ENCODE assay signal across 11 cellular contexts in genomic region chr10:93126484-93127052, GRCh38. TPM values are rescaled to one million over a fixed set of nuclear protein-coding genes. Genes with fewer than 3 reads are reported as not detected.
A peak's percentile ranks its signal among the peaks of the same experiment; 100 is the strongest.
DNase-seq lines count a peak whose midpoint lies in the region; ATAC-seq and TF ChIP-seq lines count a peak whose summit lies in the region.
"Had no signal": no experiment of that assay in that cellular context is flagged by ENCODE, and none has a peak within 500 bp of the region (broad histone marks: within the 10 kb centered on the region; RNA-seq: fewer than 3 reads in every experiment).

No MANE protein-coding gene starts in this region.

- H3K27me3 ChIP-seq in KMS-11 (ENCODE audit: insufficient read depth, low read depth) = no peaks in the 10 kb centered on the region
- no peaks in the 10 kb centered on the region for H3K27me3 ChIP-seq in neural progenitor cell

- peaks cover 21% of the 10 kb centered on the region for H3K9me3 Mint-ChIP-seq in neural progenitor cell
- H3K9me3 Mint-ChIP-seq in activated T-cell treated with anti-CD3 and anti-CD28 coated beads, Interleukin-2, amount 50 U/mL, for 72 hours = peaks cover 21 to 24% of the 10 kb centered on the region in 2 donors

- no peaks in the 10 kb centered on the region for H3F3A ChIP-seq in neural progenitor cell (ENCODE audit: low read depth)

- no peak overlapping the region for H3K4me3 Mint-ChIP-seq in neural progenitor cell
- no peak overlapping the region for H3K4me3 Mint-ChIP-seq in activated T-cell treated with anti-CD3 and anti-CD28 coated beads, Interleukin-2, amount 50 U/mL, for 72 hours
- H3K4me3 Mint-ChIP-seq: brain had no signal

- H3K4me3 ChIP-seq in KMS-11 (IDR thresholded peaks at IDR 0.05; ENCODE audit: insufficient read depth, low read depth, low read length) = no peak overlapping the region
- H3K4me3 ChIP-seq in choroid plexus epithelial cell (ENCODE audit: low read depth, low read length) = no peak overlapping the region
- no peak overlapping the region for H3K4me3 ChIP-seq in neural progenitor cell

- H2AFZ ChIP-seq in KMS-11 (ENCODE audit: low read depth) (no peak overlapping the region), neural progenitor cell (replicated peaks) (no peak overlapping the region)

- H3K79me2 ChIP-seq in KMS-11 (ENCODE audit: insufficient read depth, low read depth) = no peaks in the 10 kb centered on the region
- no peaks in the 10 kb centered on the region for H3K79me2 ChIP-seq in neural progenitor cell (ENCODE audit: low read depth)

- no peak overlapping the region for H3K27ac ChIP-seq in KMS-11
- H3K27ac ChIP-seq in neural progenitor cell = no peak overlapping the region

- TF ChIP-seq CTCF in KMS-11 (conservative IDR thresholded peaks at IDR 0.05; ENCODE audit: low read depth, low read length) (peak; percentile 90), choroid plexus epithelial cell (conservative IDR thresholded peaks at IDR 0.05; ENCODE audit: low read depth, low read length) (peak; percentile 60), neural progenitor cell (IDR thresholded peaks at IDR 0.05) (peak; percentile 58)

- no peak overlapping the region for H3K9ac ChIP-seq in KMS-11
- H3K9ac ChIP-seq in neural progenitor cell = no peak overlapping the region

- no peak overlapping the region for H3K27ac Mint-ChIP-seq in neural progenitor cell
- H3K27ac Mint-ChIP-seq in activated T-cell treated with anti-CD3 and anti-CD28 coated beads, Interleukin-2, amount 50 U/mL, for 72 hours = no peak overlapping the region

- peaks cover 30% of the 10 kb centered on the region for H3K4me1 ChIP-seq in KMS-11 (ENCODE audit: low read depth, poor library complexity, severe bottlenecking)
- H3K4me1 ChIP-seq in neural progenitor cell = no peaks in the 10 kb centered on the region

- ATAC-seq in activated T-cell treated with anti-CD3 and anti-CD28 coated beads, Interleukin-2, amount 50 U/mL, for 72 hours (replicated peaks in 1 of 2) = no peak
- ATAC-seq in GM21619 (IDR thresholded peaks at IDR 0.05; ENCODE audit: unreplicated experiment) = no peak

- no peaks in the 10 kb centered on the region for H3K27me3 Mint-ChIP-seq in neural progenitor cell (ENCODE audit: insufficient read depth, low read depth)
- H3K27me3 Mint-ChIP-seq in activated T-cell treated with anti-CD3 and anti-CD28 coated beads, Interleukin-2, amount 50 U/mL, for 72 hours (ENCODE audit: low read depth) = no peaks in the 10 kb centered on the region

- no peaks in the 10 kb centered on the region for H3K4me1 Mint-ChIP-seq in neural progenitor cell
- peaks cover 26% of the 10 kb centered on the region for H3K4me1 Mint-ChIP-seq in activated T-cell treated with anti-CD3 and anti-CD28 coated beads, Interleukin-2, amount 50 U/mL, for 72 hours (ENCODE audit: low read depth)
- H3K4me1 Mint-ChIP-seq: brain had no signal

- H3K36me3 Mint-ChIP-seq in neural progenitor cell = no peaks in the 10 kb centered on the region
- peaks cover 17 to 27% of the 10 kb centered on the region in 2 donors for H3K36me3 Mint-ChIP-seq in activated T-cell treated with anti-CD3 and anti-CD28 coated beads, Interleukin-2, amount 50 U/mL, for 72 hours (ENCODE audit: insufficient read depth in 2 of 2)
- H3K36me3 Mint-ChIP-seq: brain had no signal

- no peaks in the 10 kb centered on the region for H4K20me1 ChIP-seq in KMS-11 (ENCODE audit: insufficient read depth)
- H4K20me1 ChIP-seq in neural progenitor cell (ENCODE audit: low read depth) = no peaks in the 10 kb centered on the region

- peaks cover 10% of the 10 kb centered on the region for H3K9me3 ChIP-seq in neural progenitor cell (ENCODE audit: low read depth)

- H3K36me3 ChIP-seq in KMS-11 (ENCODE audit: insufficient read depth) (no peaks in the 10 kb centered on the region), neural progenitor cell (no peaks in the 10 kb centered on the region)

- H3K4me2 ChIP-seq in KMS-11 (no peak overlapping the region), neural progenitor cell (no peak overlapping the region)

- peak; percentile 10 for DNase-seq in DMS 273 (lab: John Stamatoyannopoulos, UW; ENCODE audit: unreplicated experiment)
- no peak for DNase-seq in DMS 273 treated with DMSO at 0.1 percent for 48 hours (lab: John Stamatoyannopoulos, UW)
- no peak for DNase-seq in choroid plexus epithelial cell (ENCODE audit: low read depth)
- peak; percentile 19 for DNase-seq in neural progenitor cell (ENCODE audit: low spot score)
- no peak for DNase-seq in GDM1 (lab: John Stamatoyannopoulos, UW)
- no peak for DNase-seq in activated T-cell treated with anti-CD3 and anti-CD28 coated beads, Interleukin-2, amount 50 U/mL, for 72 hours
- DNase-seq: 8988T; activated CD4-positive, alpha-beta T cell treated with anti-CD3 and anti-CD28 coated beads, Interleukin-2, amount 50 U/mL, for 4 hours had no signal

RNA-seq across cellular contexts. Expression of gene CYP26A1, which starts 52.9 kb away (rescaled TPM):
- 6.7 and 8.4 TPM in 2 replicates for total RNA-seq in neural progenitor cell (ENCODE audit: low replicate concordance)
- total RNA-seq in activated T-cell treated with anti-CD3 and anti-CD28 coated beads, Interleukin-2, amount 50 U/mL, for 72 hours = not detected

Comparison
In these comparisons a context has a peak if more than half of its experiments do, and no peak if none do; other contexts are left out.
1. DNase-seq: peak in DMS 273 (single experiment) and neural progenitor cell (single experiment); none in DMS 273 treated with DMSO at 0.1 percent for 48 hours (single experiment), choroid plexus epithelial cell (single experiment), GDM1 (single experiment) and activated T-cell treated with anti-CD3 and anti-CD28 coated beads, Interleukin-2, amount 50 U/mL, for 72 hours (0 of 2).
2. Peak in every context shown above with its lines, with median percentiles within 50 percentile points of each other: CTCF ChIP-seq.